ENCODE assay signal across 21 cellular contexts in genomic region chr4:23219779-23220408, GRCh38.
DNase-seq lines count a peak whose midpoint lies in the region; ATAC-seq and TF ChIP-seq lines count a peak whose summit lies in the region.
"Had no signal": no experiment of that assay in that cellular context is flagged by ENCODE, and none has a peak within 500 bp of the region (broad histone marks: within the 10 kb centered on the region; RNA-seq: fewer than 3 reads in every experiment).

No MANE protein-coding gene starts in this region.

- no peaks in the 10 kb centered on the region for H3K27me3 Mint-ChIP-seq in GM23338 (ENCODE audit: insufficient read depth, low read depth, poor library complexity)
- H3K27me3 Mint-ChIP-seq: B cell had no signal

- H3K4me2 ChIP-seq in GM23338, result no peak overlapping the region
- H3K4me2 ChIP-seq in neural cell (ENCODE audit: low read length), result no peak overlapping the region
- H3K4me2 ChIP-seq: BLaER1 treated with 17β-estradiol and CSF1 and Interleukin-3, amounts not matched to agents 10 nM and 100 nM had no signal

- H3K9me3 Mint-ChIP-seq in GM23338, result no peaks in the 10 kb centered on the region

- H3K4me1 ChIP-seq in GM23338 (ENCODE audit: insufficient read depth) (no peaks in the 10 kb centered on the region), transverse colon (no peaks in the 10 kb centered on the region)
- H3K4me1 ChIP-seq: BLaER1 treated with 17β-estradiol and CSF1 and Interleukin-3, amounts not matched to agents 10 nM and 100 nM had no signal

- H4K20me1 ChIP-seq in GM23338 (replicated peaks; ENCODE audit: insufficient read depth) (no peaks in the 10 kb centered on the region), neural cell (ENCODE audit: insufficient read depth) (no peaks in the 10 kb centered on the region)
- H4K20me1 ChIP-seq: BLaER1 treated with 17β-estradiol and CSF1 and Interleukin-3, amounts not matched to agents 10 nM and 100 nM had no signal

- H3K9me3 ChIP-seq in WERI-Rb-1 (ENCODE audit: severe bottlenecking) (no peaks in the 10 kb centered on the region), neural cell (ENCODE audit: low read length) (no peaks in the 10 kb centered on the region), transverse colon (no peaks in the 10 kb centered on the region)
- H3K9me3 ChIP-seq: BLaER1 treated with 17β-estradiol and CSF1 and Interleukin-3, amounts not matched to agents 10 nM and 100 nM had no signal

- peaks cover 3% of the 10 kb centered on the region; the same call in 1 of the 3 replicates for H3K4me1 Mint-ChIP-seq in GM23338
- H3K4me1 Mint-ChIP-seq: B cell had no signal

- WGBS in transverse colon (ENCODE audit: low coverage in 1 of 2), 2 donors, result 74 to 79% methylated on average over 3 of the region's 3 CpGs

- peak; percentile 40 for TF ChIP-seq RAD21 in neural cell (conservative IDR thresholded peaks at IDR 0.05)

- ATAC-seq in GM23338 (no peak), GM21423 (IDR thresholded peaks at IDR 0.05; ENCODE audit: unreplicated experiment) (no peak)
- ATAC-seq: CD8-positive, alpha-beta T cell; GM12878; HCT116 had no signal

- H3K9ac ChIP-seq in neural cell (ENCODE audit: low read length), result peak overlapping the region; percentile 35
- H3K9ac ChIP-seq: BLaER1 treated with 17β-estradiol and CSF1 and Interleukin-3, amounts not matched to agents 10 nM and 100 nM; GM23248 had no signal

- TF ChIP-seq POLR2A in NB4 (IDR thresholded peaks at IDR 0.05; ENCODE audit: extremely low read depth, insufficient read length), result no peak
- no peak for TF ChIP-seq POLR2A in transverse colon (IDR thresholded peaks at IDR 0.05)

- H3F3A ChIP-seq in GM23338 (replicated peaks; ENCODE audit: low read depth), result no peaks in the 10 kb centered on the region
- H3F3A ChIP-seq in neural cell (ENCODE audit: insufficient read depth, low read length, poor library complexity, severe bottlenecking), result no peaks in the 10 kb centered on the region

- TF ChIP-seq CTCF in GM23338 (conservative IDR thresholded peaks at IDR 0.05; ENCODE audit: low read depth in 2 of 2), result peak in 1 of 2 experiments; percentile 40; a peak in 3 of 4 replicates
- TF ChIP-seq CTCF in NB4 (IDR thresholded peaks at IDR 0.05; ENCODE audit: low read depth, low read length), result peak; percentile 5
- TF ChIP-seq CTCF in WERI-Rb-1 (IDR thresholded peaks at IDR 0.05; ENCODE audit: low read depth, low read length), result peak; percentile 48; the same call in 1 of the 2 replicates
- peak; percentile 65 for TF ChIP-seq CTCF in neural cell (IDR thresholded peaks at IDR 0.05; ENCODE audit: poor library complexity, severe bottlenecking)
- TF ChIP-seq CTCF in transverse colon (IDR thresholded peaks at IDR 0.05), result no peak

- H3K27me3 ChIP-seq in GM23338 (ENCODE audit: insufficient read depth), result no peaks in the 10 kb centered on the region
- no peaks in the 10 kb centered on the region for H3K27me3 ChIP-seq in WERI-Rb-1 (ENCODE audit: insufficient read depth, low read depth, severe bottlenecking)
- no peaks in the 10 kb centered on the region for H3K27me3 ChIP-seq in neural cell (ENCODE audit: insufficient read depth, low read depth, low read length)
- no peaks in the 10 kb centered on the region for H3K27me3 ChIP-seq in transverse colon
- H3K27me3 ChIP-seq: BLaER1 treated with 17β-estradiol and CSF1 and Interleukin-3, amounts not matched to agents 10 nM and 100 nM had no signal

- H2AFZ ChIP-seq in GM23338 (no peak overlapping the region), neural cell (ENCODE audit: low read depth, low read length) (peak overlapping the region; percentile 10)
- H2AFZ ChIP-seq: GM23248 had no signal

- no peak overlapping the region for H3K4me3 Mint-ChIP-seq in GM23338
- H3K4me3 Mint-ChIP-seq: B cell; CD8-positive, alpha-beta T cell; HFFc6 had no signal

- no peak overlapping the region for H3K27ac Mint-ChIP-seq in GM23338
- H3K27ac Mint-ChIP-seq: B cell; CD8-positive, alpha-beta T cell; HFFc6 had no signal

- peak; percentile 6 for DNase-seq in GM23338 (ENCODE audit: low spot score)
- no peak for DNase-seq in NB4 (ENCODE audit: low read depth)
- DNase-seq in WERI-Rb-1, result peak; percentile 36
- no peak for DNase-seq in transverse colon
- no peak for DNase-seq in kidney glomerular epithelial cell (lab: John Stamatoyannopoulos, UW)
- DNase-seq: Calu3; CD8-positive, alpha-beta T cell; DMS 273 treated with DMSO at 0.1 percent for 48 hours; DMS53; DND-41; EL; GM23248; HFFc6; IMR-90 had no signal

- no peaks in the 10 kb centered on the region for H3K36me3 Mint-ChIP-seq in GM23338 (ENCODE audit: low read depth)
- H3K36me3 Mint-ChIP-seq: CD8-positive, alpha-beta T cell had no signal

- H3K9me2 ChIP-seq in GM23338 (ENCODE audit: insufficient read depth) (peaks cover 11% of the 10 kb centered on the region), neural cell (ENCODE audit: insufficient read depth, low read length) (no peaks in the 10 kb centered on the region)

- in situ Hi-C loops in transverse colon (cut with MboI; ENCODE audit: low pct_ligation_motif_present in 1 of 4, low pct_unique_long_range_greater_than_20kb in 1 of 4, low sequenced_read_pairs in 3 of 4), result no loop called here

- TF ChIP-seq EP300 in neural cell (conservative IDR thresholded peaks at IDR 0.05; ENCODE audit: poor library complexity, severe bottlenecking) (peak; percentile 88), transverse colon (IDR thresholded peaks at IDR 0.05; ENCODE audit: low read depth) (no peak)

- H3K36me3 ChIP-seq in GM23338 (ENCODE audit: insufficient read depth) (no peaks in the 10 kb centered on the region), WERI-Rb-1 (no peaks in the 10 kb centered on the region), neural cell (ENCODE audit: insufficient read depth, low read length) (no peaks in the 10 kb centered on the region), transverse colon (no peaks in the 10 kb centered on the region)
- H3K36me3 ChIP-seq: BLaER1 treated with 17β-estradiol and CSF1 and Interleukin-3, amounts not matched to agents 10 nM and 100 nM had no signal

- no peak overlapping the region for H3K27ac ChIP-seq in GM23338 (ENCODE audit: low read depth)
- no peak overlapping the region; the same call in 1 of the 2 replicates for H3K27ac ChIP-seq in WERI-Rb-1
- H3K27ac ChIP-seq in neural cell (ENCODE audit: low read length), result peak overlapping the region; percentile 84
- no peak overlapping the region for H3K27ac ChIP-seq in transverse colon
- H3K27ac ChIP-seq: BLaER1 treated with 17β-estradiol and CSF1 and Interleukin-3, amounts not matched to agents 10 nM and 100 nM; GM23248; HL-60 had no signal

- intact Hi-C loops in transverse colon (cut with DNase I; ENCODE audit: low total_unique reads), result no loop called here

- H3K79me2 ChIP-seq in GM23338 (replicated peaks; ENCODE audit: insufficient read depth) (no peaks in the 10 kb centered on the region), neural cell (replicated peaks; ENCODE audit: insufficient read depth, low read length) (no peaks in the 10 kb centered on the region)

- H3K4me3 ChIP-seq in GM23338, result no peak overlapping the region
- no peak overlapping the region for H3K4me3 ChIP-seq in NB4 (ENCODE audit: low read depth, low read length)
- no peak overlapping the region for H3K4me3 ChIP-seq in WERI-Rb-1 (ENCODE audit: low read depth, low read length)
- peak overlapping the region; percentile 19 for H3K4me3 ChIP-seq in neural cell (ENCODE audit: low read length)
- H3K4me3 ChIP-seq in transverse colon, result no peak overlapping the region
- H3K4me3 ChIP-seq: BLaER1 treated with 17β-estradiol and CSF1 and Interleukin-3, amounts not matched to agents 10 nM and 100 nM; GM12878; GM23248 had no signal

TF ChIP-seq in GM23338, 12 proteins besides CTCF, POLR2A, EP300 and RAD21 (continues in another document):
- TF ChIP-seq JUNB (IDR thresholded peaks at IDR 0.05; ENCODE audit: unreplicated experiment) (no peak), CREB1 (CRISPR knock-in tag; IDR thresholded peaks at IDR 0.05; ENCODE audit: low read depth) (no peak), ZNF114 (CRISPR knock-in tag; IDR thresholded peaks at IDR 0.05) (no peak)

TF ChIP-seq in neural cell, 6 proteins besides CTCF, POLR2A, EP300 and RAD21:
- TF ChIP-seq SMC3 (conservative IDR thresholded peaks at IDR 0.05; ENCODE audit: poor library complexity) (peak; percentile 42), POLR2AphosphoS5 (IDR thresholded peaks at IDR 0.05) (peak; percentile 62), MXI1 (conservative IDR thresholded peaks at IDR 0.05; ENCODE audit: poor library complexity, severe bottlenecking) (no peak), EZH2 (IDR thresholded peaks at IDR 0.05; ENCODE audit: borderline replicate concordance, insufficient read depth, low read length, poor library complexity, severe bottlenecking) (no peak)

Comparison
In these comparisons a context has a peak if more than half of its experiments do, and no peak if none do; other contexts are left out.
1. DNase-seq: peak in GM23338 (single experiment) and WERI-Rb-1 (single experiment); none in NB4 (single experiment), transverse colon (single experiment) and kidney glomerular epithelial cell (single experiment).
2. CTCF ChIP-seq: peak in NB4 (single experiment), WERI-Rb-1 (single experiment) and neural cell (single experiment); none in transverse colon (0 of 5).